Comparison of ENCODE assay signal across 9 cellular contexts in genomic region chr5:147369742-147370374, GRCh38.
DNase-seq lines count a peak whose midpoint lies in the region; ATAC-seq and TF ChIP-seq lines count a peak whose summit lies in the region.
"Had no signal": no experiment of that assay in that cellular context is flagged by ENCODE, and none has a peak within 500 bp of the region (broad histone marks: within the 10 kb centered on the region; RNA-seq: fewer than 3 reads in every experiment).

No MANE protein-coding gene starts in this region.

- H3K4me3 ChIP-seq in choroid plexus epithelial cell (ENCODE audit: low read depth, low read length) (no peak overlapping the region), neutrophil (ENCODE audit: low read depth in 1 of 2, low read length in 1 of 2) (no peak overlapping the region)

- H3K4me1 Mint-ChIP-seq in activated CD8-positive, alpha-beta T cell treated with anti-CD3 and anti-CD28 coated beads, Interleukin-2, amount 10 ng/mL, durations not matched to agents 7 days and 5 days (ENCODE audit: low read depth): no peaks in the 10 kb centered on the region

- no peak overlapping the region for H3K4me3 Mint-ChIP-seq in activated CD8-positive, alpha-beta T cell treated with anti-CD3 and anti-CD28 coated beads, Interleukin-2, amount 10 ng/mL, durations not matched to agents 7 days and 5 days

- H3K9me3 Mint-ChIP-seq in activated CD8-positive, alpha-beta T cell treated with anti-CD3 and anti-CD28 coated beads, Interleukin-2, amount 10 ng/mL, durations not matched to agents 7 days and 5 days (ENCODE audit: insufficient read depth): no peaks in the 10 kb centered on the region

- ATAC-seq in activated CD8-positive, alpha-beta T cell treated with anti-CD3 and anti-CD28 coated beads, Interleukin-2, amount 10 ng/mL, durations not matched to agents 7 days and 5 days: no peak
- no peak for ATAC-seq in GM19324 (IDR thresholded peaks at IDR 0.05; ENCODE audit: low FRiP score, unreplicated experiment)
- ATAC-seq in esophagus mucosa: no peak

- no peak overlapping the region for H3K27ac Mint-ChIP-seq in activated CD8-positive, alpha-beta T cell treated with anti-CD3 and anti-CD28 coated beads, Interleukin-2, amount 10 ng/mL, durations not matched to agents 7 days and 5 days

- H3K27ac ChIP-seq in neutrophil: peak overlapping the region; percentile 48

- peak; percentile 43 for DNase-seq in ELR (ENCODE audit: low read depth)
- peak; percentile 4 for DNase-seq in NCI-H1694 (lab: John Stamatoyannopoulos, UW)
- peak; percentile 47 for DNase-seq in choroid plexus epithelial cell (ENCODE audit: low read depth)
- no peak for DNase-seq in activated CD8-positive, alpha-beta T cell treated with anti-CD3 and anti-CD28 coated beads, Interleukin-2, amount 10 ng/mL, durations not matched to agents 7 days and 5 days
- DNase-seq in effector CD8-positive, alpha-beta T cell (lab: John Stamatoyannopoulos, UW): no peak
- DNase-seq: retina had no signal

- H3K27me3 ChIP-seq in neutrophil: peaks cover 12% of the 10 kb centered on the region

- no peaks in the 10 kb centered on the region for H3K36me3 Mint-ChIP-seq in activated CD8-positive, alpha-beta T cell treated with anti-CD3 and anti-CD28 coated beads, Interleukin-2, amount 10 ng/mL, durations not matched to agents 7 days and 5 days (ENCODE audit: low read depth)

- POLR2A ChIA-PET in activated CD8-positive, alpha-beta T cell treated with anti-CD3 and anti-CD28 coated beads, Interleukin-2, amount 10 ng/mL, durations not matched to agents 7 days and 5 days (lab: Charles Lee): no interaction called here

- CTCF ChIA-PET in activated CD8-positive, alpha-beta T cell treated with anti-CD3 and anti-CD28 coated beads, Interleukin-2, amount 10 ng/mL, durations not matched to agents 7 days and 5 days (lab: Charles Lee): no interaction called here

- no peaks in the 10 kb centered on the region for H3K9me3 ChIP-seq in neutrophil

- no peaks in the 10 kb centered on the region for H3K36me3 ChIP-seq in neutrophil

- no peaks in the 10 kb centered on the region for H3K27me3 Mint-ChIP-seq in activated CD8-positive, alpha-beta T cell treated with anti-CD3 and anti-CD28 coated beads, Interleukin-2, amount 10 ng/mL, durations not matched to agents 7 days and 5 days (ENCODE audit: low read depth)

- TF ChIP-seq CTCF in choroid plexus epithelial cell (conservative IDR thresholded peaks at IDR 0.05; ENCODE audit: low read depth, low read length) (peak; percentile 60), neutrophil (IDR thresholded peaks at IDR 0.05) (no peak)

- H3K4me1 ChIP-seq in neutrophil (ENCODE audit: control insufficient read depth in 1 of 2, insufficient read depth in 1 of 2, low read depth in 1 of 2, low read length in 1 of 2): peaks cover 14 to 24% of the 10 kb centered on the region in 2 experiments

Comparison
In these comparisons a context has a peak if more than half of its experiments do, and no peak if none do; other contexts are left out.
1. DNase-seq: peak in ELR (single experiment), NCI-H1694 (single experiment) and choroid plexus epithelial cell (single experiment); none in activated CD8-positive, alpha-beta T cell treated with anti-CD3 and anti-CD28 coated beads, Interleukin-2, amount 10 ng/mL, durations not matched to agents 7 days and 5 days (single experiment) and effector CD8-positive, alpha-beta T cell (single experiment).